8 cellular contexts compared by ENCODE assay signal in genomic region chr14:58238252-58239247, GRCh38. TPM values are rescaled to one million over a fixed set of nuclear protein-coding genes. Genes with fewer than 3 reads are reported as not detected.
A peak's percentile ranks its signal among the peaks of the same experiment; 100 is the strongest.
DNase-seq lines count a peak whose midpoint lies in the region; ATAC-seq and TF ChIP-seq lines count a peak whose summit lies in the region.

No MANE protein-coding gene starts in this region.

- H3K9me3 ChIP-seq in HUES6 (ENCODE audit: control insufficient read depth, insufficient read depth, low read depth, low read length) (no peaks in the 10 kb centered on the region), liver (ENCODE audit: control insufficient read depth in 4 of 4, low read length in 3 of 4) (no peaks in the 10 kb centered on the region), transverse colon (no peaks in the 10 kb centered on the region)

- no peak overlapping the region for H3K27ac ChIP-seq in HUES6 (ENCODE audit: low read depth, low read length)
- H3K27ac ChIP-seq in liver (ENCODE audit: low read depth in 1 of 2, low read length in 2 of 2): peak overlapping the region; percentile 94 to 98
- H3K27ac ChIP-seq in transverse colon: peak overlapping the region; percentile 66 to 83 (median 81)

- H3K4me3 ChIP-seq in HUES6 (ENCODE audit: low read depth, low read length): peak overlapping the region; percentile 72
- H3K4me3 ChIP-seq in liver (ENCODE audit: low read depth in 1 of 3, low read length in 3 of 3): peak overlapping the region; percentile 47 to 84 (median 64)
- H3K4me3 ChIP-seq in transverse colon: peak overlapping the region; percentile 31 to 73 (median 53)

- no peak for TF ChIP-seq EP300 in transverse colon (IDR thresholded peaks at IDR 0.05; ENCODE audit: low read depth)

- TF ChIP-seq CTCF in liver (IDR thresholded peaks at IDR 0.05; ENCODE audit: low read depth, low read length, missing input control) (no peak), transverse colon (IDR thresholded peaks at IDR 0.05) (no peak)

- no peak for TF ChIP-seq POLR2A in transverse colon (IDR thresholded peaks at IDR 0.05)

- H3K4me1 ChIP-seq in HUES6 (ENCODE audit: control insufficient read depth, insufficient read depth, low read length): peaks cover 7% of the 10 kb centered on the region; the same call in 1 of the 2 replicates
- H3K4me1 ChIP-seq in liver (ENCODE audit: control insufficient read depth in 4 of 4, insufficient read depth in 4 of 4, low read length in 3 of 4): peaks cover 0 to 26% (median 13%) of the 10 kb centered on the region in 4 donors
- peaks cover 0 to 13% (median 9%) of the 10 kb centered on the region in 4 donors for H3K4me1 ChIP-seq in transverse colon

- in situ Hi-C loops in transverse colon (cut with MboI; ENCODE audit: low pct_ligation_motif_present in 1 of 4, low pct_unique_long_range_greater_than_20kb in 1 of 4, low sequenced_read_pairs in 3 of 4): no loop called here

- DNase-seq in Ammon's horn (ENCODE audit: low spot score) (peak; percentile 17), transverse colon (no peak), DMS 273 (lab: John Stamatoyannopoulos, UW; ENCODE audit: unreplicated experiment) (no peak), NK-92 (lab: John Stamatoyannopoulos, UW; ENCODE audit: unreplicated experiment) (no peak)
- peak; percentile 16 for DNase-seq in central memory CD4-positive, alpha-beta T cell

- H3K36me3 ChIP-seq in HUES6 (ENCODE audit: control insufficient read depth, insufficient read depth, low read length) (no peaks in the 10 kb centered on the region; the same call in 1 of the 2 replicates), liver (ENCODE audit: control insufficient read depth in 4 of 4, insufficient read depth in 3 of 4, low read depth in 1 of 4, low read length in 3 of 4) (no peaks in the 10 kb centered on the region), transverse colon (peaks cover 0 to under 1% (median 0%) of the 10 kb centered on the region in 4 donors)

- ATAC-seq in HG02884 (IDR thresholded peaks at IDR 0.05; ENCODE audit: unreplicated experiment): no peak

- no peaks in the 10 kb centered on the region for H3K27me3 ChIP-seq in HUES6 (ENCODE audit: control insufficient read depth, insufficient read depth, low read length)
- H3K27me3 ChIP-seq in liver (ENCODE audit: control insufficient read depth in 4 of 4, insufficient read depth in 4 of 4, low read length in 3 of 4): no peaks in the 10 kb centered on the region
- H3K27me3 ChIP-seq in transverse colon: no peaks in the 10 kb centered on the region

- intact Hi-C loops in transverse colon (cut with DNase I; ENCODE audit: low total_unique reads): no loop called here

- no peak overlapping the region for H3K9ac ChIP-seq in HUES6 (ENCODE audit: low read length)
- H3K9ac ChIP-seq in liver (ENCODE audit: low read depth in 1 of 2, low read length in 2 of 2): peak overlapping the region; percentile 50 to 99

- WGBS in liver: 28% methylated on average over 16 of the region's 16 CpGs
- 30 to 43% methylated on average over 16 of the region's 16 CpGs for WGBS in transverse colon (ENCODE audit: low coverage in 1 of 2), 2 donors

- TF ChIP-seq RAD21 in liver (IDR thresholded peaks at IDR 0.05): no peak

TF ChIP-seq in liver, 16 proteins besides CTCF, POLR2A, EP300 and RAD21:
- no peak for TF ChIP-seq JUND (IDR thresholded peaks at IDR 0.05)
- TF ChIP-seq SP1 (IDR thresholded peaks at IDR 0.05): peak; percentile 8
- TF ChIP-seq YY1 (IDR thresholded peaks at IDR 0.05): no peak

RNA-seq across cellular contexts. Expression of gene PSMA3, which starts 6.1 kb away (rescaled TPM):
- 100 to 1,000 TPM in 1 of 2 donors, 10 to 100 TPM in 1; 54.6 to 120 TPM for total RNA-seq in liver
- polyA plus RNA-seq in liver: 100 to 1,000 TPM; 106 to 192 TPM
- total RNA-seq in transverse colon: 10 to 100 TPM; 38.5 to 87.3 (median 80.3) TPM

RNA-seq across cellular contexts. Expression of gene ACTR10, which starts 38.6 kb away (rescaled TPM):
- total RNA-seq in liver (10 to 100 TPM; 19.2 to 29.7 TPM), transverse colon (10 to 100 TPM; 14.7 to 51.9 (median 38.6) TPM)
- polyA plus RNA-seq in liver: 10 to 100 TPM; 20.6 to 42.0 TPM

RNA-seq across cellular contexts. Expression of gene ARID4A, which starts 59.8 kb away (rescaled TPM):
- total RNA-seq in liver (10 to 100 TPM; 10.1 to 13.9 TPM), transverse colon (10 to 100 TPM; 20.6 to 46.4 (median 22.6) TPM)
- 10 to 100 TPM in 1 of 2 donors, 1 to 10 TPM in 1; 3.8 to 26.9 TPM for polyA plus RNA-seq in liver

Comparison
In these comparisons a context has a peak if more than half of its experiments do, and no peak if none do; other contexts are left out.
1. DNase-seq: peak in Ammon's horn (single experiment) and central memory CD4-positive, alpha-beta T cell (single experiment); none in transverse colon (single experiment), DMS 273 (single experiment) and NK-92 (single experiment).
2. Peak in every context shown above with its lines, with median percentiles within 50 percentile points of each other: H3K4me3 ChIP-seq.